ENCODE assay signal across 1 cellular context in genomic region chr7:4612939-4613841, GRCh38.
TF ChIP-seq lines count a peak whose summit lies in the region.

No MANE protein-coding gene starts in this region.

TF ChIP-seq in K562, 482 proteins besides CTCF, POLR2A, EP300 and RAD21 (continued from another document and continues in another):
- TF ChIP-seq CEBPZ (IDR thresholded peaks at IDR 0.05; ENCODE audit: borderline replicate concordance, low read depth, low read length) (no peak), HMBOX1 (IDR thresholded peaks at IDR 0.05) (no peak), DPF2 (IDR thresholded peaks at IDR 0.05) (peak; percentile 78), ZHX1 (conservative IDR thresholded peaks at IDR 0.05; ENCODE audit: low read length) (no peak), SMARCA4 (IDR thresholded peaks at IDR 0.05) (peak; percentile 65; the same call in 1 of the 2 replicates), ZNF644 (tag; IDR thresholded peaks at IDR 0.05; ENCODE audit: low read depth) (no peak), ZNF282 (CRISPR knock-in tag; IDR thresholded peaks at IDR 0.05) (no peak), PRDM10 (IDR thresholded peaks at IDR 0.05; ENCODE audit: partially characterized antibody) (peak; percentile 6), CTBP1 (IDR thresholded peaks at IDR 0.05; ENCODE audit: borderline replicate concordance) (peak; percentile 65; the same call in 1 of the 2 replicates), SMARCE1 (IDR thresholded peaks at IDR 0.05) (peak; percentile 75; the same call in 1 of the 2 replicates), PPARD (CRISPR knock-in tag; IDR thresholded peaks at IDR 0.05) (no peak), E2F5 (CRISPR knock-in tag; IDR thresholded peaks at IDR 0.05) (no peak), MTA2 (IDR thresholded peaks at IDR 0.05; ENCODE audit: low read depth) (no peak), ZNF395 (CRISPR knock-in tag; IDR thresholded peaks at IDR 0.05) (peak; percentile 69; the same call in 1 of the 2 replicates), MAFF (IDR thresholded peaks at IDR 0.05; ENCODE audit: low read length) (peak; percentile 43), SAFB2 (IDR thresholded peaks at IDR 0.05; ENCODE audit: borderline replicate concordance, low read depth, low read length, severe bottlenecking) (no peak), SPI1 (IDR thresholded peaks at IDR 0.05; ENCODE audit: borderline replicate concordance, low read depth, low read length) (peak; percentile 87; the same call in 1 of the 2 replicates), ZFX (CRISPR knock-in tag; IDR thresholded peaks at IDR 0.05) (peak; percentile 20; the same call in 1 of the 2 replicates), ZFP1 (CRISPR knock-in tag; IDR thresholded peaks at IDR 0.05) (no peak), CBX2 (IDR thresholded peaks at IDR 0.05; ENCODE audit: insufficient read depth, low read length, poor library complexity, severe bottlenecking) (no peak), JUND (IDR thresholded peaks at IDR 0.05; ENCODE audit: borderline replicate concordance, low read depth, low read length) (peak; percentile 16; the same call in 1 of the 2 replicates), JUND (tag; IDR thresholded peaks at IDR 0.05; ENCODE audit: borderline replicate concordance, low read depth, low read length) (no peak; the same call in 2 of the 3 replicates), HNRNPK (IDR thresholded peaks at IDR 0.05; ENCODE audit: low read depth, low read length, poor library complexity, severe bottlenecking) (no peak), NCOA4 (IDR thresholded peaks at IDR 0.05; ENCODE audit: partially characterized antibody) (no peak), PHF8 (IDR thresholded peaks at IDR 0.05; ENCODE audit: borderline replicate concordance, low read length) (peak; percentile 30; the same call in 1 of the 2 replicates), RBBP5 (IDR thresholded peaks at IDR 0.05; ENCODE audit: borderline replicate concordance, insufficient read depth, low read length, poor library complexity, severe bottlenecking) (peak; percentile 66), RUNX1 (IDR thresholded peaks at IDR 0.05; ENCODE audit: low read depth) (0 out of 2 replicates have a peak, but pooled peaks have one; percentile 43), KAT2B (IDR thresholded peaks at IDR 0.05; ENCODE audit: low read depth, low read length) (no peak), MEIS2 (IDR thresholded peaks at IDR 0.05; ENCODE audit: partially characterized antibody) (peak; percentile 98), GATA2 (CRISPR knock-in tag; IDR thresholded peaks at IDR 0.05) (0 out of 2 replicates have a peak, but pooled peaks have one; percentile 5), SP2 (IDR thresholded peaks at IDR 0.05; ENCODE audit: extremely low read depth, low read depth, low read length, poor library complexity, severe bottlenecking) (no peak), ELF2 (CRISPR knock-in tag; IDR thresholded peaks at IDR 0.05) (no peak), ZNF316 (IDR thresholded peaks at IDR 0.05) (peak; percentile 69; the same call in 1 of the 2 replicates), MTA1 (IDR thresholded peaks at IDR 0.05; ENCODE audit: borderline replicate concordance) (peak; percentile 39; the same call in 1 of the 2 replicates), ARID1B (IDR thresholded peaks at IDR 0.05) (peak; percentile 67), CUX1 (CRISPR knock-in tag; IDR thresholded peaks at IDR 0.05) (0 out of 2 replicates have a peak, but pooled peaks have one; percentile 66), RB1 (IDR thresholded peaks at IDR 0.05; ENCODE audit: low read depth) (0 out of 2 replicates have a peak, but pooled peaks have one; percentile 23), KLF16 (IDR thresholded peaks at IDR 0.05) (no peak), TCF3 (CRISPR knock-in tag; IDR thresholded peaks at IDR 0.05) (peak; percentile 4; the same call in 1 of the 2 replicates), MAFG (tag; conservative IDR thresholded peaks at IDR 0.05) (peak; percentile 67), SRSF3 (IDR thresholded peaks at IDR 0.05; ENCODE audit: insufficient read depth, low read length) (no peak), SMAD4 (CRISPR knock-in tag; conservative IDR thresholded peaks at IDR 0.05) (0 out of 2 replicates have a peak, but pooled peaks have one; percentile 10), ATF1 (CRISPR knock-in tag; IDR thresholded peaks at IDR 0.05) (no peak), ATF1 (tag; IDR thresholded peaks at IDR 0.05) (peak; percentile 41; the same call in 1 of the 2 replicates), TEAD1 (CRISPR knock-in tag; IDR thresholded peaks at IDR 0.05) (0 out of 4 replicates have a peak, but pooled peaks of 1 of the 2 experiments have one; percentile 22), CBX8 (IDR thresholded peaks at IDR 0.05; ENCODE audit: borderline replicate concordance, extremely low read depth, low read depth, low read length, poor library complexity, severe bottlenecking) (no peak)
